10 cellular contexts compared by ENCODE assay signal in the genomic region with DNA sequence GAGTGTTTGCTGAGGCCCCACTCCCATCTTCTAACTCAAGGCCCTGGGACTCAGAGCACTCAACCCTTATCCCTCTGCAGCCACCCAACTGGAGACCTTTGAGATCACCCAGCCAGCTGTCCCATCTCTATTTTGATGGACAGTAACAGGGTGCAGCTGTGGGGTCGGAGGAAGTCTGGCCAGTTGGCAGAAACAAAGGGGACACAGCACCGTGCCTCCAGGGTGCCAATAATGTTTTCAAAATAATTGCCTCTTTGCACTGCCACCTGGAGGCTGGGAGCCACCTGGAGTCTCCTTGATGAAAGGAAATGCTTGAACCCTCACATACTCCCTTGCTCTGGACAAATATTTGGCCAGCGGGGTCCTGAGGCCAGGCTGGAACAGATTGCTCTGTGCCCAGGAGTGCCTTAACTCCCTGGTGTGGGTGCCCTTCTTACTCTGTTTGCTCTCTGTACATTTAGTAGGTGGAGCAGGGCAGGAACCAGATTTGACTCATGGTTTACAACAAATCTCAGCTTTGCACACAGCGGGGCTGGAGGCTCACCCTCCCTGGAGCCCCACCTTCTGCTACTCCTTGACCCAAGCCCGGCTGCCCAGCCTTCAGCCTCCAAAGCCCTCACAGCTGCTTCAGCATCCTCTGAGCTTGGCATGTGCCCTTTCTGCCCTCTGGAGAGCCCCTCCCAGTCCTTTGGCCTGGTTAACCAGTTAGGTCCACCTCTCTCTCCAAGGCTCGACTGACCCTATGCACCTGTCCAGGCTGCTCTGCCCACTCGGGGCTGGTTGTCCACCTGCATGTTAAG. TPM values are rescaled to one million over a fixed set of nuclear protein-coding genes. Genes with fewer than 3 reads are reported as not detected.
DNase-seq lines count a peak whose midpoint lies in the region; ATAC-seq and TF ChIP-seq lines count a peak whose summit lies in the region.
"Had no signal": no experiment of that assay in that cellular context is flagged by ENCODE, and none has a peak within 500 bp of the region (broad histone marks: within the 10 kb centered on the region; RNA-seq: fewer than 3 reads in every experiment).

No MANE protein-coding gene starts in this region.

- peak; percentile 69 for ATAC-seq in esophagus mucosa
- ATAC-seq in effector memory CD8-positive, alpha-beta T cell (replicated peaks): no peak
- ATAC-seq: natural killer cell had no signal

- H3K27me3 ChIP-seq in sigmoid colon (no peaks in the 10 kb centered on the region), brain microvascular endothelial cell (replicated peaks) (peaks cover 2% of the 10 kb centered on the region)

- H3K27ac ChIP-seq in sigmoid colon: peak overlapping the region; percentile 48 to 79 (median 77)
- H3K27ac ChIP-seq in brain microvascular endothelial cell: no peak overlapping the region

- in situ Hi-C loops in brain microvascular endothelial cell (cut with HindIII; ENCODE audit: low pct_ligation_motif_present, low sequenced_read_pairs): no loop called here

- H3K27me3 Mint-ChIP-seq in effector memory CD8-positive, alpha-beta T cell: peaks cover 28 to 45% of the 10 kb centered on the region in 2 donors

- WGBS in sigmoid colon, 2 donors: 13 to 60% methylated on average over 7 of the region's 7 CpGs

- no peaks in the 10 kb centered on the region for H3K9me3 ChIP-seq in sigmoid colon

- intact Hi-C loops in sigmoid colon (cut with DNase I): no loop called here

- H3K36me3 Mint-ChIP-seq in effector memory CD8-positive, alpha-beta T cell (ENCODE audit: insufficient read depth): no peaks in the 10 kb centered on the region
- H3K36me3 Mint-ChIP-seq: natural killer cell had no signal

- H3K4me1 ChIP-seq in sigmoid colon: peaks cover 0 to 16% (median 12%) of the 10 kb centered on the region in 4 donors

- peaks cover 0 to 1% of the 10 kb centered on the region in 2 donors for H3K4me1 Mint-ChIP-seq in effector memory CD8-positive, alpha-beta T cell (ENCODE audit: low read depth in 2 of 2)

- no peak overlapping the region for H3K27ac Mint-ChIP-seq in effector memory CD8-positive, alpha-beta T cell
- H3K27ac Mint-ChIP-seq: natural killer cell had no signal

- H3K4me3 ChIP-seq in sigmoid colon (peak overlapping the region in 1 of 4 donors; percentile 14), brain microvascular endothelial cell (ENCODE audit: low read depth, low read length) (no peak overlapping the region)

- H3K4me3 Mint-ChIP-seq in effector memory CD8-positive, alpha-beta T cell: no peak overlapping the region
- H3K4me3 Mint-ChIP-seq: natural killer cell had no signal

- TF ChIP-seq CTCF in sigmoid colon (IDR thresholded peaks at IDR 0.05): no peak
- TF ChIP-seq CTCF in brain microvascular endothelial cell (IDR thresholded peaks at IDR 0.05; ENCODE audit: low read depth, low read length, missing control alignments): no peak

- no peaks in the 10 kb centered on the region for H3K36me3 ChIP-seq in sigmoid colon
- H3K36me3 ChIP-seq in brain microvascular endothelial cell (replicated peaks): no peaks in the 10 kb centered on the region

- TF ChIP-seq POLR2A in sigmoid colon (IDR thresholded peaks at IDR 0.05): no peak

- TF ChIP-seq EP300 in sigmoid colon (IDR thresholded peaks at IDR 0.05): no peak

- peak; percentile 21 for DNase-seq in NCI-H345 (lab: John Stamatoyannopoulos, UW)
- DNase-seq in NCI-H345 treated with DMSO at 0.1 percent for 48 hours (lab: John Stamatoyannopoulos, UW; ENCODE audit: unreplicated experiment): no peak
- peak; percentile 45 for DNase-seq in LHCN-M2 (ENCODE audit: low read depth)
- peak; percentile 49 for DNase-seq in sigmoid colon
- DNase-seq in stimulated activated CD4-positive, alpha-beta T cell treated with anti-CD3 and anti-CD28 coated beads, Interleukin-1b, Interleukin-23, amount 100 ng/mL, for 48 hours: no peak
- DNase-seq in brain microvascular endothelial cell: no peak
- no peak for DNase-seq in effector memory CD8-positive, alpha-beta T cell
- DNase-seq: natural killer cell, NCI-H1048 had no signal

- H3K9me3 Mint-ChIP-seq in effector memory CD8-positive, alpha-beta T cell: peaks cover 19 to 23% of the 10 kb centered on the region in 2 donors

RNA-seq across cellular contexts. Expression of a gene that starts 17.2 kb away (rescaled TPM):
- total RNA-seq in LHCN-M2 (2014; rRNA removed) (not detected in 2 replicates), esophagus mucosa (382 TPM), sigmoid colon (10 to 100 TPM in 3 of 4 donors, 1 to 10 TPM in 1; 7.6 to 28.9 (median 15.9) TPM)
- not detected for polyA plus RNA-seq in LHCN-M2 (2012)
- 1 to 10 TPM in 2 of 3 donors, under 1 TPM in 1; 0.69 to 8.4 (median 7.4) TPM for polyA plus RNA-seq in sigmoid colon

Comparison
In these comparisons a context has a peak if more than half of its experiments do, and no peak if none do; other contexts are left out.
1. DNase-seq: peak in NCI-H345 (single experiment), LHCN-M2 (single experiment) and sigmoid colon (single experiment); none in NCI-H345 treated with DMSO at 0.1 percent for 48 hours (single experiment), stimulated activated CD4-positive, alpha-beta T cell treated with anti-CD3 and anti-CD28 coated beads, Interleukin-1b, Interleukin-23, amount 100 ng/mL, for 48 hours (single experiment), brain microvascular endothelial cell (single experiment) and effector memory CD8-positive, alpha-beta T cell (0 of 3).
2. RNA of a gene that starts 17.2 kb away (total RNA-seq): 382 TPM in esophagus mucosa (single experiment); 7.6 to 28.9 TPM in sigmoid colon and not detected in LHCN-M2; every median in the first group is over 10 times any median in the second.